In genomic region chr1:217049081-217049480, GRCh38 we compare ENCODE assay signal across 5 cellular contexts.
"Had no signal": no experiment of that assay in that cellular context is flagged by ENCODE, and none has a peak within 500 bp of the region (broad histone marks: within the 10 kb centered on the region; RNA-seq: fewer than 3 reads in every experiment).

No MANE protein-coding gene starts in this region.

- H3K4me3 Mint-ChIP-seq: IgD-negative memory B cell had no signal

- H3K4me3 ChIP-seq: K562 had no signal

- FAIRE-seq: HTR-8/SVneo, K562 had no signal

- DNase-seq: KG1 had no signal

- ATAC-seq: K562 had no signal

- H3K4me1 Mint-ChIP-seq: IgD-negative memory B cell had no signal

- H3K36me3 Mint-ChIP-seq: IgD-negative memory B cell had no signal

- H3K27ac ChIP-seq: HL-60 had no signal

- H3K27ac Mint-ChIP-seq: IgD-negative memory B cell had no signal
